Comparison of ENCODE assay signal across 18 cellular contexts in genomic region chr5:137486707-137487106, GRCh38. TPM values are rescaled to one million over a fixed set of nuclear protein-coding genes. Genes with fewer than 3 reads are reported as not detected.
DNase-seq lines count a peak whose midpoint lies in the region; ATAC-seq, FAIRE-seq and TF ChIP-seq lines count a peak whose summit lies in the region.
"Had no signal": no experiment of that assay in that cellular context is flagged by ENCODE, and none has a peak within 500 bp of the region (broad histone marks: within the 10 kb centered on the region; RNA-seq: fewer than 3 reads in every experiment).

No MANE protein-coding gene starts in this region.

- no peak for FAIRE-seq in HTR-8/SVneo (lab: Jason Lieb, UNC)

- no peaks in the 10 kb centered on the region for H3K27me3 ChIP-seq in adipocyte (replicated peaks; ENCODE audit: control insufficient read depth, insufficient read depth, low read length)
- H3K27me3 ChIP-seq: body of pancreas, uterus had no signal

- TF ChIP-seq CTCF in fibroblast of villous mesenchyme (IDR thresholded peaks at IDR 0.05; ENCODE audit: insufficient read depth, low read depth, low read length) = no peak
- no peak for TF ChIP-seq CTCF in GM10248 (IDR thresholded peaks at IDR 0.05; ENCODE audit: control extremely low read depth, extremely low read depth, low read depth, missing control alignments)

- POLR2A ChIA-PET in GM10248 (lab: Yijun Ruan, JAX) = no interaction called here

- ATAC-seq in GM21360 (IDR thresholded peaks at IDR 0.05; ENCODE audit: unreplicated experiment) = no peak
- ATAC-seq: body of pancreas, HCT116, T-cell had no signal

- no peak overlapping the region for H3K4me3 ChIP-seq in adipocyte (ENCODE audit: low read length)
- H3K4me3 ChIP-seq in fibroblast of villous mesenchyme (ENCODE audit: low read depth, low read length) = no peak overlapping the region
- H3K4me3 ChIP-seq: body of pancreas, uterus had no signal

- H3K36me3 ChIP-seq in adipocyte (ENCODE audit: control insufficient read depth, insufficient read depth, low read length, severe bottlenecking) = peaks cover 7% of the 10 kb centered on the region
- H3K36me3 ChIP-seq: uterus had no signal

- CTCF ChIA-PET in GM10248 (lab: Yijun Ruan, JAX) = interaction anchor here (2.4 kb wide), 1 partner anchor 166 kb away, joined by 8 read pairs; no protein-coding TSS in a partner anchor

- peak overlapping the region; percentile 52 for H3K9ac ChIP-seq in adipocyte (ENCODE audit: low read length)

- H3K4me1 ChIP-seq in adipocyte (ENCODE audit: control insufficient read depth, insufficient read depth, low read length) = peaks cover 29% of the 10 kb centered on the region
- H3K4me1 ChIP-seq: body of pancreas, uterus had no signal

- DNase-seq in EL (peak; percentile 75), adipocyte (ENCODE audit: low read depth) (peak; percentile 31), fibroblast of villous mesenchyme (ENCODE audit: low read depth) (peak; percentile 39), renal cortical epithelial cell (ENCODE audit: low read depth) (peak; percentile 83), GM10248 (ENCODE audit: extremely low spot score) (no peak), HTR-8/SVneo (ENCODE audit: insufficient read length, low spot score) (no peak), NCI-H524 (lab: John Stamatoyannopoulos, UW) (no peak)
- DNase-seq: activated CD4-positive, CD25-positive, alpha-beta regulatory T cell treated with anti-CD3 and anti-CD28 coated beads, Interleukin-2, amount 50 U/mL, for 72 hours; activated T-cell treated with anti-CD3 and anti-CD28 coated beads, Interleukin-2, amount 50 U/mL, for 1 hour; DND-41; mesendoderm; NCI-H1105; NCI-H226; T-cell had no signal

- no peaks in the 10 kb centered on the region for H3K9me3 ChIP-seq in adipocyte (ENCODE audit: control insufficient read depth, low read length)
- H3K9me3 ChIP-seq: body of pancreas, uterus had no signal

RNA-seq across cellular contexts. Expression of gene SPOCK1, which starts 12.4 kb away (rescaled TPM):
- 49.0 and 54.8 TPM in 2 replicates for total RNA-seq in fibroblast of villous mesenchyme
- total RNA-seq in renal cortical epithelial cell = 36.8 and 224 TPM in 2 replicates

Comparison
In these comparisons a context has a peak if more than half of its experiments do, and no peak if none do; other contexts are left out.
1. DNase-seq: peak in EL (single experiment), adipocyte (single experiment), fibroblast of villous mesenchyme (single experiment) and renal cortical epithelial cell (single experiment); none in GM10248 (single experiment), HTR-8/SVneo (single experiment) and NCI-H524 (0 of 2).